ENCODE assay signal across 2 cellular contexts in the genomic region with DNA sequence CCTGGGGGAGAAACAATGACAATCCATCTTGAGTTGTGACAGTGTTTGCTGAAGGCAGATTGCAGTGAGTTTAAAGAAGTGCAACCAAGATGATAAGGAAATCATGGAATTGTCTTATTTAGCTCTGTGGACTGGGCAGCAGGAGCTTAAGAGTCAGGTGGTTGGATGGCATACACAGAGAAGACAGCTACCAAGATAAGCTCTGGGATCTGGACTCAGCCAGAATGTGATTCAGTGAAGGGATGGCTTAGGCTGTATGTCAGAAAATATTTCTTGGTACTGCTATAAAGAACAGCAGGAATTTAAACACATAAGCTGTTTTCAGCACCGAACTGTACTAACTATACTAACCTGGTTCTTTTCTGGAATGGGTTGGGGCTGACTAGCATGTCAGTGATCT.
A peak's percentile ranks its signal among the peaks of the same experiment; 100 is the strongest.
TF ChIP-seq lines count a peak whose summit lies in the region.

No MANE protein-coding gene starts in this region.

TF ChIP-seq in K562, 482 proteins besides CTCF, POLR2A, EP300 and RAD21:
- TF ChIP-seq CBFA2T3 (IDR thresholded peaks at IDR 0.05) = 0 out of 2 replicates have a peak, but pooled peaks have one; percentile 9
- TF ChIP-seq TCF3 (CRISPR knock-in tag; IDR thresholded peaks at IDR 0.05) = no peak
- TF ChIP-seq JUN (IDR thresholded peaks at IDR 0.05; ENCODE audit: borderline replicate concordance, low read depth, low read length) = no peak
- no peak for TF ChIP-seq JUN (CRISPR knock-in tag; IDR thresholded peaks at IDR 0.05; ENCODE audit: borderline replicate concordance)
- TF ChIP-seq, protein P1, sequence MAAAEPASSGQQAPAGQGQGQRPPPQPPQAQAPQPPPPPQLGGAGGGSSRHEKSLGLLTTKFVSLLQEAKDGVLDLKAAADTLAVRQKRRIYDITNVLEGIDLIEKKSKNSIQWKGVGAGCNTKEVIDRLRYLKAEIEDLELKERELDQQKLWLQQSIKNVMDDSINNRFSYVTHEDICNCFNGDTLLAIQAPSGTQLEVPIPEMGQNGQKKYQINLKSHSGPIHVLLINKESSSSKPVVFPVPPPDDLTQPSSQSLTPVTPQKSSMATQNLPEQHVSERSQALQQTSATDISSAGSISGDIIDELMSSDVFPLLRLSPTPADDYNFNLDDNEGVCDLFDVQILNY (CRISPR knock-in tag; IDR thresholded peaks at IDR 0.05) = no peak
- TF ChIP-seq SRSF9 (IDR thresholded peaks at IDR 0.05; ENCODE audit: borderline replicate concordance, low read depth, low read length) = no peak
- no peak for TF ChIP-seq MCM7 (IDR thresholded peaks at IDR 0.05)
- TF ChIP-seq CBX2 (IDR thresholded peaks at IDR 0.05; ENCODE audit: insufficient read depth, low read length, poor library complexity, severe bottlenecking) = no peak

TF ChIP-seq in neural cell, 6 proteins besides CTCF, POLR2A, EP300 and RAD21:
- TF ChIP-seq SMC3 (conservative IDR thresholded peaks at IDR 0.05; ENCODE audit: poor library complexity) (no peak), MXI1 (conservative IDR thresholded peaks at IDR 0.05; ENCODE audit: poor library complexity, severe bottlenecking) (no peak), TAF1 (IDR thresholded peaks at IDR 0.05; ENCODE audit: low read depth) (no peak), POLR2AphosphoS5 (IDR thresholded peaks at IDR 0.05) (peak; percentile 19)
- TF ChIP-seq, protein P2, sequence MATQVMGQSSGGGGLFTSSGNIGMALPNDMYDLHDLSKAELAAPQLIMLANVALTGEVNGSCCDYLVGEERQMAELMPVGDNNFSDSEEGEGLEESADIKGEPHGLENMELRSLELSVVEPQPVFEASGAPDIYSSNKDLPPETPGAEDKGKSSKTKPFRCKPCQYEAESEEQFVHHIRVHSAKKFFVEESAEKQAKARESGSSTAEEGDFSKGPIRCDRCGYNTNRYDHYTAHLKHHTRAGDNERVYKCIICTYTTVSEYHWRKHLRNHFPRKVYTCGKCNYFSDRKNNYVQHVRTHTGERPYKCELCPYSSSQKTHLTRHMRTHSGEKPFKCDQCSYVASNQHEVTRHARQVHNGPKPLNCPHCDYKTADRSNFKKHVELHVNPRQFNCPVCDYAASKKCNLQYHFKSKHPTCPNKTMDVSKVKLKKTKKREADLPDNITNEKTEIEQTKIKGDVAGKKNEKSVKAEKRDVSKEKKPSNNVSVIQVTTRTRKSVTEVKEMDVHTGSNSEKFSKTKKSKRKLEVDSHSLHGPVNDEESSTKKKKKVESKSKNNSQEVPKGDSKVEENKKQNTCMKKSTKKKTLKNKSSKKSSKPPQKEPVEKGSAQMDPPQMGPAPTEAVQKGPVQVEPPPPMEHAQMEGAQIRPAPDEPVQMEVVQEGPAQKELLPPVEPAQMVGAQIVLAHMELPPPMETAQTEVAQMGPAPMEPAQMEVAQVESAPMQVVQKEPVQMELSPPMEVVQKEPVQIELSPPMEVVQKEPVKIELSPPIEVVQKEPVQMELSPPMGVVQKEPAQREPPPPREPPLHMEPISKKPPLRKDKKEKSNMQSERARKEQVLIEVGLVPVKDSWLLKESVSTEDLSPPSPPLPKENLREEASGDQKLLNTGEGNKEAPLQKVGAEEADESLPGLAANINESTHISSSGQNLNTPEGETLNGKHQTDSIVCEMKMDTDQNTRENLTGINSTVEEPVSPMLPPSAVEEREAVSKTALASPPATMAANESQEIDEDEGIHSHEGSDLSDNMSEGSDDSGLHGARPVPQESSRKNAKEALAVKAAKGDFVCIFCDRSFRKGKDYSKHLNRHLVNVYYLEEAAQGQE (IDR thresholded peaks at IDR 0.05; ENCODE audit: borderline replicate concordance) = no peak
